In genomic region chr14:99606359-99606758, GRCh38 we compare ENCODE assay signal across 21 cellular contexts. TPM values are rescaled to one million over a fixed set of nuclear protein-coding genes. Genes with fewer than 3 reads are reported as not detected.
A peak's percentile ranks its signal among the peaks of the same experiment; 100 is the strongest.
DNase-seq lines count a peak whose midpoint lies in the region; ATAC-seq, FAIRE-seq and TF ChIP-seq lines count a peak whose summit lies in the region.
"Had no signal": no experiment of that assay in that cellular context is flagged by ENCODE, and none has a peak within 500 bp of the region (broad histone marks: within the 10 kb centered on the region; RNA-seq: fewer than 3 reads in every experiment).

No MANE protein-coding gene starts in this region.

- H3K27me3 Mint-ChIP-seq in brain, result peaks cover 16% of the 10 kb centered on the region

- TF ChIP-seq RAD21 in HepG2 (CRISPR knock-in tag; IDR thresholded peaks at IDR 0.05), result no peak

- TF ChIP-seq EP300 in HepG2 (IDR thresholded peaks at IDR 0.05; ENCODE audit: low read depth in 2 of 2, low read length in 2 of 2), result no peak
- no peak for TF ChIP-seq EP300 in HepG2 (CRISPR knock-in tag; IDR thresholded peaks at IDR 0.05; ENCODE audit: borderline replicate concordance)

- H3K9ac ChIP-seq in HepG2 (ENCODE audit: insufficient read depth, low read depth, low read length), result no peak overlapping the region

- TF ChIP-seq POLR2A in HepG2 (IDR thresholded peaks at IDR 0.05; ENCODE audit: insufficient read depth in 1 of 2, low read depth in 2 of 2, low read length in 2 of 2) (no peak), right lobe of liver (IDR thresholded peaks at IDR 0.05) (no peak)

- intact Hi-C loops in HepG2 (cut with micrococcal nuclease; ENCODE audit: unreplicated experiment), result no loop called here
- intact Hi-C loops in right lobe of liver (cut with DNase I), result no loop called here
- intact Hi-C loops in pancreas (cut with DNase I), result no loop called here

- POLR2A ChIA-PET in HepG2 (lab: Yijun Ruan, JAX), result interaction anchor here (1.4 to 8.6 kb wide), 2 partner anchors 41 to 52 kb away, joined by 3 to 101 read pairs; no protein-coding TSS in a partner anchor

- TF ChIP-seq CTCF in HepG2 (CRISPR knock-in tag; IDR thresholded peaks at IDR 0.05), result no peak
- TF ChIP-seq CTCF in right lobe of liver (IDR thresholded peaks at IDR 0.05), result no peak
- no peak for TF ChIP-seq CTCF in brain (conservative IDR thresholded peaks at IDR 0.05)
- no peak for TF ChIP-seq CTCF in pancreas (IDR thresholded peaks at IDR 0.05)

- no peaks in the 10 kb centered on the region; a peak in 1 of 5 replicates for H3K27me3 ChIP-seq in HepG2 (ENCODE audit: control insufficient read depth in 1 of 2, insufficient read depth in 2 of 2, low read length in 2 of 2)
- no peaks in the 10 kb centered on the region for H3K27me3 ChIP-seq in right lobe of liver
- no peaks in the 10 kb centered on the region for H3K27me3 ChIP-seq in pancreas
- H3K27me3 ChIP-seq: vagina had no signal

- no peak overlapping the region for H3K27ac ChIP-seq in HepG2 (ENCODE audit: extremely low read length, insufficient read depth, low read length)
- no peak overlapping the region for H3K27ac ChIP-seq in right lobe of liver
- H3K27ac ChIP-seq in pancreas, result no peak overlapping the region

- no peak overlapping the region for H2AFZ ChIP-seq in HepG2 (ENCODE audit: low read length)

- no peaks in the 10 kb centered on the region for H3K36me3 ChIP-seq in HepG2 (replicated peaks in 1 of 2; ENCODE audit: control insufficient read depth in 1 of 2, insufficient read depth in 2 of 2, low read length in 2 of 2)
- H3K36me3 ChIP-seq in right lobe of liver, result no peaks in the 10 kb centered on the region
- no peaks in the 10 kb centered on the region for H3K36me3 ChIP-seq in pancreas
- H3K36me3 ChIP-seq: vagina had no signal

- peaks cover 24% of the 10 kb centered on the region for H3K79me2 ChIP-seq in HepG2 (ENCODE audit: insufficient read depth, low read length)

- BruUV-seq in HepG2 (replicated peaks; lab: Mats Ljungman, UMichigan), result no TSS peak

- peak overlapping the region; percentile 8 to 80 (median 60) for H3K27ac Mint-ChIP-seq in brain

- H3K4me2 ChIP-seq in HepG2 (ENCODE audit: low read depth, low read length), result peak overlapping the region; percentile 90; the same call in 1 of the 2 replicates

- ATAC-seq in HepG2 (no peak), right lobe of liver (no peak), pancreas (no peak)
- ATAC-seq: activated CD4-positive, CD25-positive, alpha-beta regulatory T cell treated with anti-CD3 and anti-CD28 coated beads, Interleukin-2, amount 50 U/mL, for 24 hours; CD8-positive, alpha-beta T cell had no signal

- H3K4me1 ChIP-seq in HepG2 (ENCODE audit: insufficient read depth, low read length) (peaks cover 43% of the 10 kb centered on the region), right lobe of liver (peaks cover 0 to 12% (median 5%) of the 10 kb centered on the region in 4 donors), pancreas (peaks cover 0 to 7% (median 3%) of the 10 kb centered on the region in 3 donors)

- peaks cover 32% of the 10 kb centered on the region for H3K4me1 Mint-ChIP-seq in brain

- 80% methylated on average over 1 of the region's 7 CpGs for WGBS in HepG2 (ENCODE audit: low lambda C conversion rate)
- WGBS in right lobe of liver (ENCODE audit: insufficient coverage, low coverage, low lambda C conversion rate, missing lambda C conversion rate), result 93% methylated on average over 3 of the region's 7 CpGs
- 77 to 80% methylated on average over 7 of the region's 7 CpGs for WGBS in pancreas, 2 donors

- in situ Hi-C loops in HepG2 (cut with HindIII; ENCODE audit: extremely low pct_ligation_motif_present, low pct_unique_long_range_greater_than_20kb), result no loop called here

- no peaks in the 10 kb centered on the region for H3K36me3 Mint-ChIP-seq in brain
- H3K36me3 Mint-ChIP-seq: CD8-positive, alpha-beta T cell had no signal

- DNase-seq in HepG2 (ENCODE audit: low spot score) (no peak), right lobe of liver (no peak), OCI-M1 (lab: John Stamatoyannopoulos, UW) (peak; percentile 90), inferior parietal cortex (ENCODE audit: extremely low spot score) (no peak), pancreas (no peak)
- no peak for DNase-seq in activated effector memory CD4-positive, alpha-beta T cell treated with anti-CD3 and anti-CD28 coated beads, Interleukin-2, amount 50 U/mL, for 16 hours
- no peak for DNase-seq in stimulated activated CD4-positive, alpha-beta T cell treated with anti-CD3 and anti-CD28 coated beads, Interleukin-1b, Interleukin-23, amount 100 ng/mL, for 48 hours
- DNase-seq: CD8-positive, alpha-beta T cell; Kasumi-1; left cardiac atrium; NCI-H1092 treated with DMSO at 0.1 percent for 48 hours; NCI-H2081; retina; SHP77; stimulated activated CD4-positive, alpha-beta T cell treated with anti-CD3 and anti-CD28 coated beads, Interleukin-12 subunit alpha, Interleukin-12 subunit beta, amount 100 ng/mL, for 4 hours; T-helper 2 cell had no signal

- FAIRE-seq in HepG2 (lab: Jason Lieb, UNC) (no peak), pancreas (lab: Jason Lieb, UNC) (no peak)
- FAIRE-seq: frontal cortex had no signal

- H3K9me3 ChIP-seq in HepG2 (ENCODE audit: low read length) (no peaks in the 10 kb centered on the region), right lobe of liver (no peaks in the 10 kb centered on the region), pancreas (no peaks in the 10 kb centered on the region)
- H3K9me3 ChIP-seq: vagina had no signal

- H3K4me3 Mint-ChIP-seq in brain, result peak overlapping the region; percentile 37 to 90 (median 55)

- H3K4me3 ChIP-seq in HepG2 (replicated peaks in 1 of 3; ENCODE audit: insufficient read depth in 1 of 3, low read depth in 2 of 3, low read length in 3 of 3) (peak overlapping the region in 1 of 3 experiments; percentile 83; a peak in 1 of 6 replicates), right lobe of liver (no peak overlapping the region), pancreas (no peak overlapping the region)

- H3K9me3 Mint-ChIP-seq in brain, result peaks cover 0 to 3% (median 0%) of the 10 kb centered on the region in 5 experiments
- H3K9me3 Mint-ChIP-seq: CD8-positive, alpha-beta T cell had no signal

- H4K20me1 ChIP-seq in HepG2 (ENCODE audit: insufficient read depth, low read length), result peaks cover 4% of the 10 kb centered on the region; the same call in 1 of the 2 replicates

- CTCF ChIA-PET in HepG2 (lab: Yijun Ruan, JAX; ENCODE audit: low intra/inter-chr PET ratio, low total read pairs), result no interaction called here

RNA-seq across cellular contexts. Expression of gene CCDC85C, which starts 2.4 kb away (rescaled TPM):
- 43.8 and 47.6 TPM in 2 replicates for total RNA-seq in HepG2 (2016; rRNA removed; fragmentation: Illumina TruSeq; extraction: Trizol)
- 4.3 and 4.6 TPM in 2 replicates for total RNA-seq in HepG2 (2016; cell fraction: cytosol; rRNA removed; fragmentation: Illumina TruSeq; extraction: Trizol; ENCODE audit: low read depth)
- 33.8 and 47.0 TPM in 2 replicates for total RNA-seq in HepG2 (2016; cell fraction: insoluble cytoplasmic fraction; rRNA removed; fragmentation: Illumina TruSeq; extraction: Trizol)
- 30.8 and 30.9 TPM in 2 replicates for total RNA-seq in HepG2 (2016; cell fraction: membrane; rRNA removed; fragmentation: Illumina TruSeq; extraction: Trizol)
- total RNA-seq in HepG2 (2016; cell fraction: nucleus; rRNA removed; fragmentation: Illumina TruSeq; extraction: Trizol), result 23.1 and 29.3 TPM in 2 replicates
- 18.8 and 30.3 TPM in 2 replicates for polyA plus RNA-seq in HepG2 (2011; rRNA removed)
- 21.2 and 24.0 TPM in 2 replicates for polyA plus RNA-seq in HepG2 (2011; cell fraction: cytosol; rRNA removed)
- 30.3 and 32.6 TPM in 2 replicates for polyA plus RNA-seq in HepG2 (2011; cell fraction: nucleus; rRNA removed)
- 41.6 and 57.3 TPM in 2 replicates for polyA plus RNA-seq in HepG2 (2012)
- 4.1 and 4.6 TPM in 2 replicates for polyA plus RNA-seq in HepG2 (2016; cell fraction: cytosol; fragmentation: Illumina TruSeq; extraction: Trizol; ENCODE audit: low read depth)
- polyA plus RNA-seq in HepG2 (2016; cell fraction: insoluble cytoplasmic fraction; fragmentation: Illumina TruSeq; extraction: Trizol; ENCODE audit: low read depth), result 36.1 and 43.0 TPM in 2 replicates
- polyA plus RNA-seq in HepG2 (2016; cell fraction: membrane; fragmentation: Illumina TruSeq; extraction: Trizol; ENCODE audit: low read depth), result 18.9 and 20.2 TPM in 2 replicates
- polyA plus RNA-seq in HepG2 (2016; cell fraction: nucleus; fragmentation: Illumina TruSeq; extraction: Trizol; ENCODE audit: insufficient read depth, low read depth), result 40.1 and 40.7 TPM in 2 replicates
- 44.2 and 114 TPM in 2 replicates for polyA minus RNA-seq in HepG2 (2011; rRNA and poly(A)+ RNA removed; ENCODE audit: low replicate concordance)
- 33.8 and 37.6 TPM in 2 replicates for polyA minus RNA-seq in HepG2 (2011; cell fraction: cytosol; rRNA and poly(A)+ RNA removed)
- 11.8 and 12.0 TPM in 2 replicates for polyA minus RNA-seq in HepG2 (2011; cell fraction: nucleus; rRNA and poly(A)+ RNA removed)
- total RNA-seq in right lobe of liver, result 10 to 100 TPM; 13.6 to 32.8 (median 21.8) TPM
- polyA plus RNA-seq in brain (ENCODE audit: insufficient read depth, low read depth, low replicate concordance), result 41.4 TPM
- 10 to 100 TPM; 14.4 to 22.2 (median 17.6) TPM for total RNA-seq in pancreas
- polyA plus RNA-seq in pancreas, result 10 to 100 TPM in 1 of 2 donors, 1 to 10 TPM in 1; 9.5 to 19.5 TPM

RNA-seq across cellular contexts. Expression of gene HHIPL1, which starts 38.6 kb away (rescaled TPM):
- total RNA-seq in HepG2 (2016; rRNA removed; fragmentation: Illumina TruSeq; extraction: Trizol) (not detected in 2 replicates), right lobe of liver (1 to 10 TPM in 1 of 6 experiments, under 1 TPM in 5; 0.43 to 1.4 (median 0.66) TPM), pancreas (1 to 10 TPM in 1 of 6 donors, under 1 TPM in 5; 0.13 to 1.2 (median 0.29) TPM)
- total RNA-seq in HepG2 (2016; cell fraction: cytosol; rRNA removed; fragmentation: Illumina TruSeq; extraction: Trizol; ENCODE audit: low read depth), result not detected in 2 replicates
- not detected in 2 replicates for total RNA-seq in HepG2 (2016; cell fraction: insoluble cytoplasmic fraction; rRNA removed; fragmentation: Illumina TruSeq; extraction: Trizol)
- not detected in 2 replicates for total RNA-seq in HepG2 (2016; cell fraction: membrane; rRNA removed; fragmentation: Illumina TruSeq; extraction: Trizol)
- total RNA-seq in HepG2 (2016; cell fraction: nucleus; rRNA removed; fragmentation: Illumina TruSeq; extraction: Trizol), result not detected in 2 replicates
- polyA plus RNA-seq in HepG2 (2011; rRNA removed) (0.01 TPM in 1 of 2 replicates, not detected in the other), brain (ENCODE audit: insufficient read depth, low read depth, low replicate concordance) (3.1 TPM), pancreas (under 1 TPM; 0.09 to 0.23 TPM)
- not detected in 2 replicates for polyA plus RNA-seq in HepG2 (2011; cell fraction: cytosol; rRNA removed)
- polyA plus RNA-seq in HepG2 (2011; cell fraction: nucleus; rRNA removed), result not detected in 2 replicates
- polyA plus RNA-seq in HepG2 (2012), result 0.03 TPM in 1 of 2 replicates, not detected in the other
- polyA plus RNA-seq in HepG2 (2016; cell fraction: cytosol; fragmentation: Illumina TruSeq; extraction: Trizol; ENCODE audit: low read depth), result not detected in 2 replicates
- polyA plus RNA-seq in HepG2 (2016; cell fraction: insoluble cytoplasmic fraction; fragmentation: Illumina TruSeq; extraction: Trizol; ENCODE audit: low read depth), result not detected in 2 replicates
- polyA plus RNA-seq in HepG2 (2016; cell fraction: membrane; fragmentation: Illumina TruSeq; extraction: Trizol; ENCODE audit: low read depth), result not detected in 2 replicates
- not detected in 2 replicates for polyA plus RNA-seq in HepG2 (2016; cell fraction: nucleus; fragmentation: Illumina TruSeq; extraction: Trizol; ENCODE audit: insufficient read depth, low read depth)
- not detected in 2 replicates for polyA minus RNA-seq in HepG2 (2011; rRNA and poly(A)+ RNA removed; ENCODE audit: low replicate concordance)
- not detected in 2 replicates for polyA minus RNA-seq in HepG2 (2011; cell fraction: cytosol; rRNA and poly(A)+ RNA removed)
- 0.12 TPM in 1 of 2 replicates, not detected in the other for polyA minus RNA-seq in HepG2 (2011; cell fraction: nucleus; rRNA and poly(A)+ RNA removed)
- total RNA-seq: activated CD8-positive, alpha-beta memory T cell treated with anti-CD3 and anti-CD28 coated beads for 36 hours had no signal
